8 cellular contexts compared by ENCODE assay signal in genomic region chr6:139028658-139029469, GRCh38. TPM values are rescaled to one million over a fixed set of nuclear protein-coding genes. Genes with fewer than 3 reads are reported as not detected.
DNase-seq lines count a peak whose midpoint lies in the region; TF ChIP-seq lines count a peak whose summit lies in the region.

A gene with protein sequence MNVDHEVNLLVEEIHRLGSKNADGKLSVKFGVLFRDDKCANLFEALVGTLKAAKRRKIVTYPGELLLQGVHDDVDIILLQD (plus strand): TSS chr6:139028745. CDS start chr6:139034161, 5,416 bp downstream.

- peak within 1 kb of the TSS; percentile 62 for H3K27ac Mint-ChIP-seq in HFFc6

- peak within 1 kb of the TSS; percentile 72 for H3K4me3 ChIP-seq in GM12864 (ENCODE audit: low read depth, low read length)

- H3K4me3 Mint-ChIP-seq in HFFc6: no peak within 1 kb of the TSS; the same call in 1 of the 2 replicates

- TF ChIP-seq CTCF in GM12864 (IDR thresholded peaks at IDR 0.05; ENCODE audit: low read depth, low read length, missing control alignments) (no peak), HFFc6 (IDR thresholded peaks at IDR 0.05) (no peak)

- DNase-seq in GM12864 (ENCODE audit: low read depth) (peak; percentile 56), HFFc6 (peak; percentile 11), NCI-H1092 (lab: John Stamatoyannopoulos, UW) (peak; percentile 11), T-helper 2 cell (peak; percentile 43 to 91 (median 68)), anterior cingulate cortex (lab: John Stamatoyannopoulos, UW) (peak in 45 of 58 donors; percentile 13 to 70 (median 38)), hepatic stellate cell (ENCODE audit: low spot score) (peak; percentile 43), retina (peak; percentile 89), kidney glomerular epithelial cell (lab: John Stamatoyannopoulos, UW) (no peak)

- H3K4me1 Mint-ChIP-seq in HFFc6 (ENCODE audit: low read depth): peaks cover 13% of the 10 kb centered on the region

- no peaks in the 10 kb centered on the region; the same call in 1 of the 2 replicates for H3K27me3 Mint-ChIP-seq in HFFc6 (ENCODE audit: insufficient read depth)

- H3K36me3 Mint-ChIP-seq in HFFc6 (ENCODE audit: low read depth): no peaks in the 10 kb centered on the region

- H3K9me3 Mint-ChIP-seq in HFFc6: no peaks in the 10 kb centered on the region

RNA-seq across cellular contexts. Expression of the gene that starts here (rescaled TPM):
- 10 to 100 TPM; 18.3 to 25.5 (median 22.4) TPM for total RNA-seq in HFFc6 (2021; fragmentation: NEBNext Ultra II Directional; extraction: Animal tissue kit (Norgen Biotek cat#: 25700))
